ENCODE assay signal across 12 cellular contexts in genomic region chr2:230128943-230129342, GRCh38.
DNase-seq lines count a peak whose midpoint lies in the region; ATAC-seq and TF ChIP-seq lines count a peak whose summit lies in the region.
"Had no signal": no experiment of that assay in that cellular context is flagged by ENCODE, and none has a peak within 500 bp of the region (broad histone marks: within the 10 kb centered on the region; RNA-seq: fewer than 3 reads in every experiment).

No MANE protein-coding gene starts in this region.

- POLR2A ChIA-PET in MCF 10A (lab: Yijun Ruan, JAX): interaction anchor here (0.9 kb wide), 1 partner anchor 11 kb away, joined by 5 read pairs; no protein-coding TSS in a partner anchor

- no peaks in the 10 kb centered on the region for H3K27me3 ChIP-seq in left lung
- no peaks in the 10 kb centered on the region for H3K27me3 ChIP-seq in suprapubic skin

- TF ChIP-seq CTCF in MCF 10A (IDR thresholded peaks at IDR 0.05; ENCODE audit: unreplicated experiment) (no peak), left lung (IDR thresholded peaks at IDR 0.05) (no peak), suprapubic skin (IDR thresholded peaks at IDR 0.05) (no peak), endothelial cell (IDR thresholded peaks at IDR 0.05; ENCODE audit: unreplicated experiment) (no peak)

- H3K4me1 ChIP-seq in left lung (peaks cover 5 to 49% of the 10 kb centered on the region in 2 donors), suprapubic skin (peaks cover 16% of the 10 kb centered on the region)

- no peak overlapping the region for H3K4me3 ChIP-seq in left lung
- peak overlapping the region; percentile 19 for H3K4me3 ChIP-seq in suprapubic skin

- no peak overlapping the region for H3K4me3 Mint-ChIP-seq in MCF 10A (ENCODE audit: unreplicated experiment)
- no peak overlapping the region for H3K4me3 Mint-ChIP-seq in endothelial cell (ENCODE audit: unreplicated experiment)
- H3K4me3 Mint-ChIP-seq: activated naive CD4-positive, alpha-beta T cell treated with anti-CD3 and anti-CD28 coated beads, Interleukin-2, amount 50 U/mL, for 24 hours; T-helper 1 cell treated with Interleukin-12 subunit alpha and Interleukin-12 subunit beta and Interleukin-4 antibody, amounts not matched to agents 30 μg/mL and 1 μg/mL, for 36 hours had no signal

- intact Hi-C loops in MCF 10A (cut with micrococcal nuclease): no loop called here
- intact Hi-C loops in left lung (cut with DNase I): no loop called here

- no peaks in the 10 kb centered on the region for H3K27me3 Mint-ChIP-seq in MCF 10A (ENCODE audit: insufficient read depth, unreplicated experiment)
- H3K27me3 Mint-ChIP-seq in endothelial cell (ENCODE audit: unreplicated experiment): peaks cover 4% of the 10 kb centered on the region
- H3K27me3 Mint-ChIP-seq: activated naive CD4-positive, alpha-beta T cell treated with anti-CD3 and anti-CD28 coated beads, Interleukin-2, amount 50 U/mL, for 24 hours had no signal

- DNase-seq in GM04504 (ENCODE audit: low read depth) (peak; percentile 56), MCF 10A (ENCODE audit: unreplicated experiment) (no peak), left lung (no peak), suprapubic skin (ENCODE audit: low spot score in 2 of 2) (no peak), NCI-H1092 treated with DMSO at 0.1 percent for 48 hours (lab: John Stamatoyannopoulos, UW) (no peak), endothelial cell (ENCODE audit: low spot score) (no peak), GDM1 (lab: John Stamatoyannopoulos, UW) (no peak)
- no peak for DNase-seq in activated CD4-positive, alpha-beta T cell treated with anti-CD3 and anti-CD28 coated beads, Interleukin-2, amount 50 U/mL, for 48 hours
- DNase-seq: effector CD8-positive, alpha-beta T cell; NCI-H1436 treated with DMSO at 0.1 percent for 48 hours had no signal

- ATAC-seq in left lung: peak; percentile 36

- peak overlapping the region; percentile 63 to 80 for H3K27ac ChIP-seq in left lung
- H3K27ac ChIP-seq in suprapubic skin: peak overlapping the region; percentile 64

- no peak for TF ChIP-seq POLR2A in suprapubic skin (IDR thresholded peaks at IDR 0.05)

- CTCF ChIA-PET in MCF 10A (lab: Yijun Ruan, JAX): interaction anchor here (0.6 kb wide), 1 partner anchor 419 kb away, joined by 3 read pairs; no protein-coding TSS in a partner anchor

- H3K36me3 ChIP-seq in left lung: no peaks in the 10 kb centered on the region
- H3K36me3 ChIP-seq in suprapubic skin: no peaks in the 10 kb centered on the region

- H3K36me3 Mint-ChIP-seq in MCF 10A (ENCODE audit: insufficient read depth, unreplicated experiment): peaks cover 10% of the 10 kb centered on the region
- H3K36me3 Mint-ChIP-seq in endothelial cell (ENCODE audit: low read depth, unreplicated experiment): no peaks in the 10 kb centered on the region
- H3K36me3 Mint-ChIP-seq: activated naive CD4-positive, alpha-beta T cell treated with anti-CD3 and anti-CD28 coated beads, Interleukin-2, amount 50 U/mL, for 24 hours had no signal

- WGBS in suprapubic skin: 8% methylated on average over 6 of the region's 6 CpGs

- BruUV-seq in MCF 10A (replicated peaks; lab: Mats Ljungman, UMichigan): no TSS peak

- no peak for TF ChIP-seq EP300 in suprapubic skin (IDR thresholded peaks at IDR 0.05)

- peak overlapping the region; percentile 46 for H3K27ac Mint-ChIP-seq in MCF 10A (ENCODE audit: low read depth, unreplicated experiment)
- H3K27ac Mint-ChIP-seq in endothelial cell (ENCODE audit: unreplicated experiment): no peak overlapping the region
- H3K27ac Mint-ChIP-seq: activated naive CD4-positive, alpha-beta T cell treated with anti-CD3 and anti-CD28 coated beads, Interleukin-2, amount 50 U/mL, for 24 hours; T-helper 1 cell treated with Interleukin-12 subunit alpha and Interleukin-12 subunit beta and Interleukin-4 antibody, amounts not matched to agents 30 μg/mL and 1 μg/mL, for 36 hours had no signal

- H3K9me3 Mint-ChIP-seq in MCF 10A (ENCODE audit: unreplicated experiment): no peaks in the 10 kb centered on the region
- no peaks in the 10 kb centered on the region for H3K9me3 Mint-ChIP-seq in endothelial cell (ENCODE audit: unreplicated experiment)
- H3K9me3 Mint-ChIP-seq: activated naive CD4-positive, alpha-beta T cell treated with anti-CD3 and anti-CD28 coated beads, Interleukin-2, amount 50 U/mL, for 24 hours; T-helper 1 cell treated with Interleukin-12 subunit alpha and Interleukin-12 subunit beta and Interleukin-4 antibody, amounts not matched to agents 30 μg/mL and 1 μg/mL, for 36 hours had no signal

- peaks cover 0 to 10% of the 10 kb centered on the region in 2 donors for H3K9me3 ChIP-seq in left lung
- H3K9me3 ChIP-seq in suprapubic skin: no peaks in the 10 kb centered on the region

- H3K4me1 Mint-ChIP-seq in MCF 10A (ENCODE audit: insufficient read depth, unreplicated experiment) (peaks cover 6% of the 10 kb centered on the region), endothelial cell (ENCODE audit: unreplicated experiment) (peaks cover 31% of the 10 kb centered on the region)
